Comparison of ENCODE assay signal across 9 cellular contexts in genomic region chr16:57998484-57998883, GRCh38. TPM values are rescaled to one million over a fixed set of nuclear protein-coding genes. Genes with fewer than 3 reads are reported as not detected.
DNase-seq lines count a peak whose midpoint lies in the region; ATAC-seq, FAIRE-seq and TF ChIP-seq lines count a peak whose summit lies in the region.
"Had no signal": no experiment of that assay in that cellular context is flagged by ENCODE, and none has a peak within 500 bp of the region (broad histone marks: within the 10 kb centered on the region; RNA-seq: fewer than 3 reads in every experiment).

No MANE protein-coding gene starts in this region.

- peak overlapping the region; percentile 77 for H3K27ac ChIP-seq in CD4-positive, alpha-beta T cell (ENCODE audit: low read depth, low read length)
- no peak overlapping the region for H3K27ac ChIP-seq in K562 (ENCODE audit: extremely low read depth, low read depth, low read length)
- no peak overlapping the region for H3K27ac ChIP-seq in osteoblast (ENCODE audit: low read depth, low read length)
- no peak overlapping the region for H3K27ac ChIP-seq in brain microvascular endothelial cell

- no peak for TF ChIP-seq POLR2A in K562 (conservative IDR thresholded peaks at IDR 0.05)

- no peaks in the 10 kb centered on the region for H3K27me3 Mint-ChIP-seq in CD4-positive, alpha-beta T cell

- H3K4me3 Mint-ChIP-seq in CD4-positive, alpha-beta T cell, result peak overlapping the region; percentile 89

- POLR2A ChIA-PET in CD4-positive, alpha-beta T cell (lab: Charles Lee), result interaction anchor here (1.2 to 5.1 kb wide), 4 partner anchors 9 to 394 kb away, joined by 3 to 34 read pairs (median 10); partner anchors contain the start of genes CFAP20 and GINS3
- POLR2A ChIA-PET in K562 (lab: Yijun Ruan, JAX), result interaction anchor here (1.0 to 1.1 kb wide), 2 partner anchors 26 to 101 kb away, joined by 3 read pairs; no protein-coding TSS in a partner anchor

- peaks cover 27% of the 10 kb centered on the region; the same call in 2 of the 3 replicates for H3K36me3 ChIP-seq in K562 (ENCODE audit: control insufficient read depth, insufficient read depth, low read length)
- H3K36me3 ChIP-seq in osteoblast (ENCODE audit: insufficient read depth, low read length), result peaks cover 48% of the 10 kb centered on the region
- peaks cover 17% of the 10 kb centered on the region for H3K36me3 ChIP-seq in brain microvascular endothelial cell (replicated peaks)

- H3K9me3 Mint-ChIP-seq in CD4-positive, alpha-beta T cell, result no peaks in the 10 kb centered on the region

- CTCF ChIA-PET in CD4-positive, alpha-beta T cell (lab: Charles Lee), result no interaction called here
- CTCF ChIA-PET in K562 (lab: Yijun Ruan, JAX; ENCODE audit: low intra/inter-chr PET ratio), result interaction anchor here (3.2 kb wide), 1 partner anchor 99 kb away, joined by 33 read pairs; no protein-coding TSS in a partner anchor

- ATAC-seq in CD4-positive, alpha-beta T cell (ENCODE audit: poor library complexity), result peak; percentile 10
- ATAC-seq in K562 (no peak), GM19463 (IDR thresholded peaks at IDR 0.05; ENCODE audit: unreplicated experiment) (no peak), left lobe of liver (no peak)

- peaks cover 24 to 40% of the 10 kb centered on the region in 2 experiments; a peak in 4 of 5 replicates for H3K4me1 ChIP-seq in K562 (replicated peaks in 1 of 2; ENCODE audit: control insufficient read depth in 2 of 2, insufficient read depth in 2 of 2, low read length in 2 of 2)
- H3K4me1 ChIP-seq in osteoblast (ENCODE audit: insufficient read depth, low read length), result peaks cover 20% of the 10 kb centered on the region

- no TSS peak for BruUV-seq in K562 (replicated peaks; lab: Mats Ljungman, UMichigan)

- peaks cover 4% of the 10 kb centered on the region for H3K9me1 ChIP-seq in K562 (ENCODE audit: control insufficient read depth, insufficient read depth, low read length)

- H3K4me2 ChIP-seq in K562 (ENCODE audit: insufficient read depth, low read length) (no peak overlapping the region), osteoblast (ENCODE audit: insufficient read depth, low read length) (no peak overlapping the region)

- TF ChIP-seq RAD21 in K562 (CRISPR knock-in tag; conservative IDR thresholded peaks at IDR 0.05 in 1 of 2, IDR thresholded peaks at IDR 0.05 in 1 of 2), result no peak

- H3K79me2 ChIP-seq in K562 (ENCODE audit: control insufficient read depth, insufficient read depth, low read length) (peaks cover 6% of the 10 kb centered on the region; the same call in 2 of the 3 replicates), osteoblast (ENCODE audit: insufficient read depth, low read length) (peaks cover 25% of the 10 kb centered on the region)

- no peak overlapping the region for H3K9ac ChIP-seq in K562 (ENCODE audit: insufficient read depth in 1 of 2, low read depth in 2 of 2, low read length in 2 of 2)

- FAIRE-seq in K562 (lab: Jason Lieb, UNC), result peak; percentile 6

- no peak for TF ChIP-seq EP300 in K562 (IDR thresholded peaks at IDR 0.05; ENCODE audit: low read length)

- TF ChIP-seq CTCF in CD4-positive, alpha-beta T cell (IDR thresholded peaks at IDR 0.05), result no peak
- TF ChIP-seq CTCF in K562 (IDR thresholded peaks at IDR 0.05 in 2 of 3, conservative IDR thresholded peaks at IDR 0.05 in 1 of 3; ENCODE audit: insufficient read depth in 2 of 3, low read depth in 1 of 3, low read length in 3 of 3) (no peak), osteoblast (IDR thresholded peaks at IDR 0.05; ENCODE audit: extremely low read depth, low read depth, low read length) (no peak), brain microvascular endothelial cell (IDR thresholded peaks at IDR 0.05; ENCODE audit: low read depth, low read length, missing control alignments) (no peak)

- intact Hi-C loops in CD4-positive, alpha-beta T cell (cut with DNase I, micrococcal nuclease), result loop anchor here (1.0 to 10.0 kb wide), 4 partner anchors 13 to 626 kb away; partner anchors contain the start of genes CNOT1 (in 1 of the 2) and KATNB1 (in 1 of the 2)
- intact Hi-C loops in K562 (cut with micrococcal nuclease), result loop anchor here (10.0 kb wide), 1 partner anchor 354 kb away; no protein-coding TSS in a partner anchor

- H4K20me1 ChIP-seq in K562 (replicated peaks; ENCODE audit: control insufficient read depth, insufficient read depth, low read length) (peaks cover 5% of the 10 kb centered on the region), osteoblast (ENCODE audit: insufficient read depth, low read length) (peaks cover 38% of the 10 kb centered on the region)

- WGBS in K562 (ENCODE audit: insufficient coverage, low coverage, missing lambda C conversion rate), result 63% methylated on average over 5 of the region's 8 CpGs

- H2AFZ ChIP-seq in K562 (ENCODE audit: low read depth, low read length) (no peak overlapping the region), osteoblast (ENCODE audit: low read length) (no peak overlapping the region)

- no peak overlapping the region for H3K4me3 ChIP-seq in K562
- H3K4me3 ChIP-seq in osteoblast (ENCODE audit: insufficient read depth, low read length), result no peak overlapping the region
- H3K4me3 ChIP-seq in brain microvascular endothelial cell (ENCODE audit: low read depth, low read length), result no peak overlapping the region

- no peaks in the 10 kb centered on the region for H3K9me3 ChIP-seq in CD4-positive, alpha-beta T cell (ENCODE audit: control insufficient read depth, low read length)
- H3K9me3 ChIP-seq in K562 (replicated peaks; ENCODE audit: control insufficient read depth, insufficient read depth, low read depth, low read length) (no peaks in the 10 kb centered on the region), osteoblast (ENCODE audit: low read depth, low read length) (no peaks in the 10 kb centered on the region)

- peaks cover 66% of the 10 kb centered on the region for H3K36me3 Mint-ChIP-seq in CD4-positive, alpha-beta T cell (ENCODE audit: low read depth)

- H3K4me1 Mint-ChIP-seq in CD4-positive, alpha-beta T cell (ENCODE audit: low read depth), result peaks cover 68% of the 10 kb centered on the region

- peak overlapping the region; percentile 82 for H3K27ac Mint-ChIP-seq in CD4-positive, alpha-beta T cell

- in situ Hi-C loops in K562 (cut with MboI), result no loop called here
- in situ Hi-C loops in brain microvascular endothelial cell (cut with HindIII; ENCODE audit: low pct_ligation_motif_present, low sequenced_read_pairs), result no loop called here

- peak; percentile 24 to 58 (median 49) for DNase-seq in CD4-positive, alpha-beta T cell
- peak; percentile 81 for DNase-seq in SKM-1 (lab: John Stamatoyannopoulos, UW; ENCODE audit: unreplicated experiment)
- DNase-seq in K562 (ENCODE audit: extremely low read depth in 1 of 4, low spot score in 3 of 4), result peak in 2 of 4 experiments; percentile 23 to 29
- DNase-seq in osteoblast (ENCODE audit: insufficient read length, low spot score, missing footprints), result peak; percentile 87
- no peak for DNase-seq in brain microvascular endothelial cell
- no peak for DNase-seq in left lobe of liver (ENCODE audit: low spot score)
- DNase-seq in NCI-H1417 treated with DMSO at 0.1 percent for 48 hours (lab: John Stamatoyannopoulos, UW), result no peak

- no peaks in the 10 kb centered on the region for H3K27me3 ChIP-seq in CD4-positive, alpha-beta T cell (ENCODE audit: control insufficient read depth, insufficient read depth, low read length)
- H3K27me3 ChIP-seq in K562 (ENCODE audit: control insufficient read depth in 2 of 2, insufficient read depth in 2 of 2, low read length in 2 of 2), result no peaks in the 10 kb centered on the region
- no peaks in the 10 kb centered on the region for H3K27me3 ChIP-seq in osteoblast (ENCODE audit: insufficient read depth, low read length)
- H3K27me3 ChIP-seq in brain microvascular endothelial cell (replicated peaks), result no peaks in the 10 kb centered on the region

RNA-seq across cellular contexts. Expression of gene ZNF319, which starts 2.0 kb away (rescaled TPM):
- total RNA-seq in CD4-positive, alpha-beta T cell, result 10 to 100 TPM; 11.4 to 12.9 TPM
- 3.7 and 13.4 TPM in 2 replicates for total RNA-seq in K562 (2011; cell fraction: chromatin; rRNA removed; ENCODE audit: low replicate concordance)
- 6.6 and 7.3 TPM in 2 replicates for total RNA-seq in K562 (2011; cell fraction: nucleolus; rRNA removed)
- total RNA-seq in K562 (2011; cell fraction: nucleoplasm; rRNA removed), result 3.7 and 4.7 TPM in 2 replicates
- 1.4 TPM in 2 replicates for total RNA-seq in K562 (2014; rRNA removed)
- 0.80 and 0.87 TPM in 2 replicates for total RNA-seq in K562 (2014; rRNA removed; fragmentation: Illumina TruSeq; extraction: Trizol)
- 1.0 and 1.2 TPM in 2 replicates for total RNA-seq in K562 (2015; rRNA removed; fragmentation: Illumina TruSeq; extraction: Trizol)
- total RNA-seq in K562 (2021), result 5.2 and 5.7 TPM in 2 replicates
- polyA plus RNA-seq in K562 (2011; rRNA removed), result 1.4 and 2.0 TPM in 2 replicates
- 2.3 and 3.2 TPM in 2 replicates for polyA plus RNA-seq in K562 (2011; cell fraction: cytosol; rRNA removed)
- 4.9 and 5.1 TPM in 2 replicates for polyA plus RNA-seq in K562 (2011; cell fraction: nucleus; rRNA removed)
- 3.2 and 6.6 TPM in 2 replicates for polyA plus RNA-seq in K562 (2012)
- polyA plus RNA-seq in K562 (2014; fragmentation: Illumina TruSeq; extraction: Trizol), result 2.1 and 3.6 TPM in 2 replicates
- under 1 TPM; 0.20 to 0.31 TPM for polyA plus RNA-seq in K562 (2014; fragmentation: Nextera tagmentation; extraction: Ambion mirVana)
- polyA plus RNA-seq in K562 (2014; rRNA removed), result 2.7 and 3.2 TPM in 2 replicates
- 2.2 and 3.0 TPM in 2 replicates for polyA minus RNA-seq in K562 (2011; rRNA and poly(A)+ RNA removed)
- 3.2 and 6.1 TPM in 2 replicates for polyA minus RNA-seq in K562 (2011; cell fraction: cytosol; rRNA and poly(A)+ RNA removed)
- polyA minus RNA-seq in K562 (2011; cell fraction: nucleus; rRNA and poly(A)+ RNA removed), result 5.5 and 6.2 TPM in 2 replicates
- 4.3 and 5.6 TPM in 2 replicates for total RNA-seq in osteoblast
- total RNA-seq in left lobe of liver, result 3.6 TPM

RNA-seq across cellular contexts. Expression of gene USB1, which starts 2.7 kb away (rescaled TPM):
- total RNA-seq in CD4-positive, alpha-beta T cell, result 10 to 100 TPM; 22.4 to 25.7 TPM
- total RNA-seq in K562 (2011; cell fraction: chromatin; rRNA removed; ENCODE audit: low replicate concordance), result 49.8 and 89.2 TPM in 2 replicates
- 52.8 and 56.4 TPM in 2 replicates for total RNA-seq in K562 (2011; cell fraction: nucleolus; rRNA removed)
- total RNA-seq in K562 (2011; cell fraction: nucleoplasm; rRNA removed), result 57.2 and 72.5 TPM in 2 replicates
- total RNA-seq in K562 (2014; rRNA removed), result 18.0 and 19.4 TPM in 2 replicates
- 12.1 and 13.1 TPM in 2 replicates for total RNA-seq in K562 (2014; rRNA removed; fragmentation: Illumina TruSeq; extraction: Trizol)
- 16.0 and 18.9 TPM in 2 replicates for total RNA-seq in K562 (2015; rRNA removed; fragmentation: Illumina TruSeq; extraction: Trizol)
- 69.6 and 73.6 TPM in 2 replicates for total RNA-seq in K562 (2021)
- 46.2 and 60.1 TPM in 2 replicates for polyA plus RNA-seq in K562 (2011; rRNA removed)
- 64.2 and 91.2 TPM in 2 replicates for polyA plus RNA-seq in K562 (2011; cell fraction: cytosol; rRNA removed)
- 37.6 and 65.1 TPM in 2 replicates for polyA plus RNA-seq in K562 (2011; cell fraction: nucleus; rRNA removed)
- polyA plus RNA-seq in K562 (2012), result 49.3 and 58.2 TPM in 2 replicates
- 64.4 and 93.9 TPM in 2 replicates for polyA plus RNA-seq in K562 (2014; fragmentation: Illumina TruSeq; extraction: Trizol)
- 10 to 100 TPM; 11.6 to 12.1 TPM for polyA plus RNA-seq in K562 (2014; fragmentation: Nextera tagmentation; extraction: Ambion mirVana)
- polyA plus RNA-seq in K562 (2014; rRNA removed), result 53.8 and 67.5 TPM in 2 replicates
- 29.9 and 44.9 TPM in 2 replicates for polyA minus RNA-seq in K562 (2011; rRNA and poly(A)+ RNA removed)
- polyA minus RNA-seq in K562 (2011; cell fraction: cytosol; rRNA and poly(A)+ RNA removed), result 42.9 and 56.9 TPM in 2 replicates
- polyA minus RNA-seq in K562 (2011; cell fraction: nucleus; rRNA and poly(A)+ RNA removed), result 27.5 and 27.6 TPM in 2 replicates
- total RNA-seq in osteoblast, result 17.7 and 19.2 TPM in 2 replicates
- total RNA-seq in left lobe of liver, result 28.4 TPM

RNA-seq across cellular contexts. Expression of gene MMP15, which starts 27.1 kb away (rescaled TPM):
- under 1 TPM; 0.25 to 0.31 TPM for total RNA-seq in CD4-positive, alpha-beta T cell
- total RNA-seq in K562 (2011; cell fraction: chromatin; rRNA removed; ENCODE audit: low replicate concordance), result 6.1 and 32.3 TPM in 2 replicates
- total RNA-seq in K562 (2011; cell fraction: nucleolus; rRNA removed), result 29.6 and 31.0 TPM in 2 replicates
- total RNA-seq in K562 (2011; cell fraction: nucleoplasm; rRNA removed), result 16.6 and 19.7 TPM in 2 replicates
- total RNA-seq in K562 (2014; rRNA removed), result 10.3 and 11.9 TPM in 2 replicates
- 1.9 and 2.9 TPM in 2 replicates for total RNA-seq in K562 (2014; rRNA removed; fragmentation: Illumina TruSeq; extraction: Trizol)
- 5.5 and 5.6 TPM in 2 replicates for total RNA-seq in K562 (2015; rRNA removed; fragmentation: Illumina TruSeq; extraction: Trizol)
- total RNA-seq in K562 (2021), result 20.3 and 20.4 TPM in 2 replicates
- polyA plus RNA-seq in K562 (2011; rRNA removed), result 3.0 and 8.4 TPM in 2 replicates
- 8.5 and 13.5 TPM in 2 replicates for polyA plus RNA-seq in K562 (2011; cell fraction: cytosol; rRNA removed)
- 14.8 and 18.6 TPM in 2 replicates for polyA plus RNA-seq in K562 (2011; cell fraction: nucleus; rRNA removed)
- polyA plus RNA-seq in K562 (2012), result 9.6 and 14.7 TPM in 2 replicates
- 6.3 and 8.6 TPM in 2 replicates for polyA plus RNA-seq in K562 (2014; fragmentation: Illumina TruSeq; extraction: Trizol)
- under 1 TPM; 0.01 to 0.06 TPM for polyA plus RNA-seq in K562 (2014; fragmentation: Nextera tagmentation; extraction: Ambion mirVana)
- polyA plus RNA-seq in K562 (2014; rRNA removed), result 7.9 and 9.6 TPM in 2 replicates
- polyA minus RNA-seq in K562 (2011; rRNA and poly(A)+ RNA removed), result 2.8 and 3.4 TPM in 2 replicates
- polyA minus RNA-seq in K562 (2011; cell fraction: cytosol; rRNA and poly(A)+ RNA removed), result 11.7 and 17.5 TPM in 2 replicates
- polyA minus RNA-seq in K562 (2011; cell fraction: nucleus; rRNA and poly(A)+ RNA removed), result 6.5 and 10.6 TPM in 2 replicates
- 7.7 and 9.4 TPM in 2 replicates for total RNA-seq in osteoblast
- total RNA-seq in left lobe of liver, result 39.5 TPM

RNA-seq across cellular contexts. Expression of gene CNGB1, which starts 27.6 kb away (rescaled TPM):
- not detected for total RNA-seq in CD4-positive, alpha-beta T cell
- not detected in 2 replicates for total RNA-seq in K562 (2011; cell fraction: chromatin; rRNA removed; ENCODE audit: low replicate concordance)
- total RNA-seq in K562 (2011; cell fraction: nucleolus; rRNA removed), result not detected in 2 replicates
- not detected in 2 replicates for total RNA-seq in K562 (2011; cell fraction: nucleoplasm; rRNA removed)
- total RNA-seq in K562 (2014; rRNA removed) (not detected in 2 replicates), K562 (2014; rRNA removed; fragmentation: Illumina TruSeq; extraction: Trizol) (not detected in 2 replicates), K562 (2015; rRNA removed; fragmentation: Illumina TruSeq; extraction: Trizol) (not detected in 2 replicates), K562 (2021) (not detected in 2 replicates), osteoblast (not detected in 2 replicates), left lobe of liver (not detected)
- polyA plus RNA-seq in K562 (2011; rRNA removed) (not detected in 2 replicates), K562 (2014; fragmentation: Illumina TruSeq; extraction: Trizol) (not detected in 2 replicates), K562 (2014; fragmentation: Nextera tagmentation; extraction: Ambion mirVana) (not detected), K562 (2014; rRNA removed) (not detected in 2 replicates)
- polyA plus RNA-seq in K562 (2011; cell fraction: cytosol; rRNA removed), result not detected in 2 replicates
- not detected in 2 replicates for polyA plus RNA-seq in K562 (2011; cell fraction: nucleus; rRNA removed)
- polyA plus RNA-seq in K562 (2012), result not detected in 2 replicates
- polyA minus RNA-seq in K562 (2011; rRNA and poly(A)+ RNA removed), result not detected in 2 replicates
- polyA minus RNA-seq in K562 (2011; cell fraction: cytosol; rRNA and poly(A)+ RNA removed), result not detected in 2 replicates
- not detected in 2 replicates for polyA minus RNA-seq in K562 (2011; cell fraction: nucleus; rRNA and poly(A)+ RNA removed)
- total RNA-seq: kidney epithelial cell had no signal

Comparison
In these comparisons a context has a peak if more than half of its experiments do, and no peak if none do; other contexts are left out.
1. DNase-seq: peak in CD4-positive, alpha-beta T cell (10 of 10), SKM-1 (single experiment) and osteoblast (single experiment); none in brain microvascular endothelial cell (single experiment), left lobe of liver (single experiment) and NCI-H1417 treated with DMSO at 0.1 percent for 48 hours (single experiment).